In genomic region chr6:37532122-37532521, GRCh38 we compare ENCODE assay signal across 1 cellular context.
TF ChIP-seq lines count a peak whose summit lies in the region.

No MANE protein-coding gene starts in this region.

TF ChIP-seq in K562, 482 proteins besides CTCF, POLR2A, EP300 and RAD21:
- TF ChIP-seq GTF2A2 (tag; IDR thresholded peaks at IDR 0.05), result no peak
- no peak for TF ChIP-seq RBM15 (IDR thresholded peaks at IDR 0.05; ENCODE audit: insufficient read depth, low read length)
- TF ChIP-seq FOXK2 (conservative IDR thresholded peaks at IDR 0.05 in 1 of 2, IDR thresholded peaks at IDR 0.05 in 1 of 2; ENCODE audit: low read depth in 2 of 2), result no peak
- peak; percentile 79 for TF ChIP-seq RBM25 (IDR thresholded peaks at IDR 0.05; ENCODE audit: low read depth, low read length, severe bottlenecking)
TF ChIP-seq in K562: peak in this region for 1.
